In the genomic region with DNA sequence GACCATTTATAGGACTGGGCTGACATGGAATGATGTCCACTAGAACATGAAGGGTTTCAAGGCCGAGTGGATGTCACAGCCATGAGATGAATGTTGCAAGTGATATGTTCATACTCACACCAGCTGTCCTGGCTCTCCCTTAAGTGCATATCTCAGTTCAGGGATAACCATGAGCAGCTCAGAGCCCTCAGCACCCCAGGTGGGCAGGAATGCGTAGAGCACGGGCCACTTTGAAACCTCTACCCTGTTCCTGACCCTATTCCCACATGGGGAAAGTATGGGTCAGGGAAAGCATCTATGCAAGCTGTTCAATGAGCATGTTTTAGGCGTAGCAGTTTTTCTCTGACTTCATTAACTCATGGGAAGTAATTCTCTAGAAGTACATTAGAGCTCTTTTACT, we compare ENCODE assay signal across 20 cellular contexts.
"Had no signal": no experiment of that assay in that cellular context is flagged by ENCODE, and none has a peak within 500 bp of the region (broad histone marks: within the 10 kb centered on the region; RNA-seq: fewer than 3 reads in every experiment).

No MANE protein-coding gene starts in this region.

- H3K36me3 Mint-ChIP-seq: naive thymus-derived CD8-positive, alpha-beta T cell had no signal

- H3K9me3 Mint-ChIP-seq: neural crest cell had no signal

- FAIRE-seq: small intestine had no signal

- H3K36me3 ChIP-seq: colonic mucosa, heart left ventricle, ovary, right atrium auricular region, sigmoid colon, stomach, thoracic aorta, transverse colon had no signal

- H3K4me1 ChIP-seq: colonic mucosa, heart left ventricle, right atrium auricular region, sigmoid colon, stomach, transverse colon had no signal

- H3K4me3 ChIP-seq: colonic mucosa, heart left ventricle, mucosa of descending colon, ovary, right atrium auricular region, sigmoid colon, stomach, thoracic aorta, transverse colon had no signal

- H3K27ac ChIP-seq: colonic mucosa, heart left ventricle, ovary, right atrium auricular region, sigmoid colon, stomach, thoracic aorta, transverse colon had no signal

- ATAC-seq: heart left ventricle; left colon; mucosa of descending colon; naive thymus-derived CD8-positive, alpha-beta T cell had no signal

- H3K27me3 ChIP-seq: colonic mucosa, heart left ventricle, ovary, right atrium auricular region, sigmoid colon, stomach, transverse colon had no signal

- H3K9me3 ChIP-seq: colonic mucosa, heart left ventricle, mucosa of descending colon, ovary, right atrium auricular region, sigmoid colon, stomach, thoracic aorta, transverse colon had no signal

- H3K4me3 Mint-ChIP-seq: naive thymus-derived CD8-positive, alpha-beta T cell; neural crest cell had no signal

- H3K27me3 Mint-ChIP-seq: naive thymus-derived CD8-positive, alpha-beta T cell had no signal

- DNase-seq: colonic mucosa; dermis blood vessel endothelial cell; foreskin melanocyte; heart left ventricle; hippocampal formation; left colon; mucosa of descending colon; naive thymus-derived CD8-positive, alpha-beta T cell; nucleus accumbens; ovary; sigmoid colon; small intestine; stimulated activated CD4-positive, alpha-beta T cell treated with anti-CD3 and anti-CD28 coated beads, Interleukin-12 subunit alpha, Interleukin-12 subunit beta, amount 100 ng/mL, for 4 hours; stimulated activated naive CD4-positive, alpha-beta T cell; stomach; substantia nigra; transverse colon had no signal

- H3K4me1 Mint-ChIP-seq: neural crest cell had no signal
